ENCODE assay signal across 8 cellular contexts in genomic region chr5:89930591-89931383, GRCh38.
DNase-seq lines count a peak whose midpoint lies in the region; ATAC-seq and TF ChIP-seq lines count a peak whose summit lies in the region.

No MANE protein-coding gene starts in this region.

- H3K4me1 ChIP-seq in endodermal cell (ENCODE audit: control insufficient read depth, insufficient read depth, low read length), result peaks cover 2% of the 10 kb centered on the region
- no peaks in the 10 kb centered on the region for H3K4me1 ChIP-seq in ovary (ENCODE audit: insufficient read depth)
- H3K4me1 ChIP-seq in OCI-LY7 (ENCODE audit: insufficient read depth, low read length, poor library complexity, severe bottlenecking), result no peaks in the 10 kb centered on the region
- 0 out of 2 replicates have a peak, but pooled peaks cover 3% of the 10 kb centered on the region for H3K4me1 ChIP-seq in Karpas-422 (ENCODE audit: low read length)

- H3K27me3 ChIP-seq in endodermal cell (ENCODE audit: control insufficient read depth, insufficient read depth, low read length, poor library complexity, severe bottlenecking) (no peaks in the 10 kb centered on the region), ovary (no peaks in the 10 kb centered on the region), Karpas-422 (ENCODE audit: low read length) (no peaks in the 10 kb centered on the region)

- no peaks in the 10 kb centered on the region for H3K36me3 ChIP-seq in endodermal cell (ENCODE audit: control insufficient read depth, insufficient read depth, low read length)
- no peaks in the 10 kb centered on the region for H3K36me3 ChIP-seq in ovary
- no peaks in the 10 kb centered on the region for H3K36me3 ChIP-seq in OCI-LY7 (ENCODE audit: insufficient read depth, low read length)
- H3K36me3 ChIP-seq in Karpas-422 (ENCODE audit: insufficient read depth, low read length), result no peaks in the 10 kb centered on the region

- no peaks in the 10 kb centered on the region for H3K9me2 ChIP-seq in OCI-LY7 (ENCODE audit: insufficient read depth, low read length)
- no peaks in the 10 kb centered on the region for H3K9me2 ChIP-seq in Karpas-422 (replicated peaks; ENCODE audit: insufficient read depth, low read length)

- intact Hi-C loops in ovary (cut with DNase I) (loop anchor here in 1 of 4 donors (10.0 kb wide), 1 partner anchor 1884 kb away; no protein-coding TSS in a partner anchor), OCI-LY7 (cut with micrococcal nuclease; ENCODE audit: unreplicated experiment) (no loop called here)

- H4K20me1 ChIP-seq in OCI-LY7 (ENCODE audit: insufficient read depth, low read length) (no peaks in the 10 kb centered on the region), Karpas-422 (ENCODE audit: insufficient read depth, low read depth, low read length) (no peaks in the 10 kb centered on the region)

- no peak for TF ChIP-seq CTCF in endodermal cell (conservative IDR thresholded peaks at IDR 0.05)
- no peak for TF ChIP-seq CTCF in ovary (IDR thresholded peaks at IDR 0.05)
- TF ChIP-seq CTCF in OCI-LY7 (conservative IDR thresholded peaks at IDR 0.05; ENCODE audit: low read length), result no peak

- no peak overlapping the region for H3K9ac ChIP-seq in endodermal cell (ENCODE audit: extremely low read depth, low read length, poor library complexity, severe bottlenecking)
- no peak overlapping the region for H3K9ac ChIP-seq in Karpas-422 (ENCODE audit: low read length)

- WGBS in endodermal cell (ENCODE audit: insufficient coverage in 1 of 2, insufficient read length in 1 of 2), 2 experiments, result 78% methylated on average over 4 of the region's 5 CpGs; no CpG with 5 or more reads in 1 of the 2 experiments
- WGBS in ovary, 3 donors, result 15 to 24% (median 19%) methylated on average over 5 of the region's 5 CpGs

- H2AFZ ChIP-seq in OCI-LY7 (ENCODE audit: low read length), result no peak overlapping the region
- no peak overlapping the region for H2AFZ ChIP-seq in Karpas-422 (ENCODE audit: low read length)

- CTCF ChIA-PET in OCI-LY7 (lab: Charles Lee; ENCODE audit: unreplicated experiment), result no interaction called here

- no peak overlapping the region for H3K27ac Mint-ChIP-seq in endodermal cell

- H3K4me3 Mint-ChIP-seq in endodermal cell, result no peak overlapping the region

- H3K27ac ChIP-seq in endodermal cell (ENCODE audit: low read depth, low read length) (peak overlapping the region; percentile 13), ovary (no peak overlapping the region), OCI-LY7 (ENCODE audit: low read depth, low read length, poor library complexity, severe bottlenecking) (no peak overlapping the region), Karpas-422 (ENCODE audit: low read length) (no peak overlapping the region)

- H3K9me3 Mint-ChIP-seq in endodermal cell, result peaks cover 2% of the 10 kb centered on the region

- H3K27me3 Mint-ChIP-seq in endodermal cell (ENCODE audit: insufficient read depth), result no peaks in the 10 kb centered on the region

- H3K4me3 ChIP-seq in endodermal cell (ENCODE audit: low read length) (no peak overlapping the region), ovary (no peak overlapping the region), OCI-LY7 (ENCODE audit: low read depth, low read length, poor library complexity, severe bottlenecking) (no peak overlapping the region), Karpas-422 (ENCODE audit: low read length) (no peak overlapping the region)

- H3K79me2 ChIP-seq in OCI-LY7 (ENCODE audit: insufficient read depth, low read depth, low read length), result no peaks in the 10 kb centered on the region
- H3K79me2 ChIP-seq in Karpas-422 (ENCODE audit: low read length), result no peaks in the 10 kb centered on the region

- POLR2A ChIA-PET in OCI-LY7 (lab: Charles Lee), result no interaction called here

- H3K4me1 Mint-ChIP-seq in endodermal cell, result peaks cover 22% of the 10 kb centered on the region

- H3K36me3 Mint-ChIP-seq in endodermal cell (ENCODE audit: low read depth), result no peaks in the 10 kb centered on the region

- no peak for TF ChIP-seq EP300 in ovary (IDR thresholded peaks at IDR 0.05)

- BruUV-seq in OCI-LY7 (replicated peaks; lab: Mats Ljungman, UMichigan), result no TSS peak

- peak; percentile 11 for DNase-seq in AG08396 (ENCODE audit: low spot score)
- DNase-seq in HS-27A (ENCODE audit: low read depth), result peak; percentile 29
- no peak for DNase-seq in endodermal cell
- DNase-seq in ovary, result no peak
- DNase-seq in OCI-LY7 (ENCODE audit: low spot score), result no peak
- DNase-seq in stimulated activated CD4-positive, alpha-beta T cell treated with anti-CD3 and anti-CD28 coated beads, Interleukin-12 subunit alpha, Interleukin-12 subunit beta, amount 100 ng/mL, for 4 hours, result no peak
- DNase-seq in Karpas-422, result no peak

- ATAC-seq in GM21381 (IDR thresholded peaks at IDR 0.05; ENCODE audit: unreplicated experiment), result peak; percentile 80

- TF ChIP-seq POLR2A in ovary (IDR thresholded peaks at IDR 0.05), result no peak

- H3K9me3 ChIP-seq in endodermal cell (ENCODE audit: control insufficient read depth, low read length), result no peaks in the 10 kb centered on the region
- no peaks in the 10 kb centered on the region for H3K9me3 ChIP-seq in ovary
- no peaks in the 10 kb centered on the region for H3K9me3 ChIP-seq in OCI-LY7 (ENCODE audit: low read length)
- H3K9me3 ChIP-seq in Karpas-422 (ENCODE audit: low read length), result no peaks in the 10 kb centered on the region

- H3K4me2 ChIP-seq in OCI-LY7 (ENCODE audit: low read length) (no peak overlapping the region), Karpas-422 (ENCODE audit: low read depth, low read length, poor library complexity, severe bottlenecking) (no peak overlapping the region)

Comparison
In these comparisons a context has a peak if more than half of its experiments do, and no peak if none do; other contexts are left out.
1. DNase-seq: peak in AG08396 (single experiment) and HS-27A (single experiment); none in endodermal cell (single experiment), ovary (0 of 5), OCI-LY7 (single experiment), stimulated activated CD4-positive, alpha-beta T cell treated with anti-CD3 and anti-CD28 coated beads, Interleukin-12 subunit alpha, Interleukin-12 subunit beta, amount 100 ng/mL, for 4 hours (single experiment) and Karpas-422 (single experiment).